ENCODE assay signal across 8 cellular contexts in genomic region chr19:11242864-11243797, GRCh38. TPM values are rescaled to one million over a fixed set of nuclear protein-coding genes. Genes with fewer than 3 reads are reported as not detected.
DNase-seq lines count a peak whose midpoint lies in the region; ATAC-seq, FAIRE-seq and TF ChIP-seq lines count a peak whose summit lies in the region.

No MANE protein-coding gene starts in this region.

- H3K4me3 ChIP-seq in A549 = no peak overlapping the region
- no peak overlapping the region for H3K4me3 ChIP-seq in keratinocyte (ENCODE audit: control insufficient read depth in 2 of 3, extremely low read depth in 1 of 3, insufficient read depth in 2 of 3, low read depth in 1 of 3, low read length in 3 of 3)

- H3K9me3 ChIP-seq in A549 (no peaks in the 10 kb centered on the region), keratinocyte (ENCODE audit: control insufficient read depth, low read depth, low read length) (no peaks in the 10 kb centered on the region)

- WGBS in A549 (ENCODE audit: missing lambda C conversion rate) = 24% methylated on average over 10 of the region's 48 CpGs

- peak; percentile 62 for TF ChIP-seq CTCF in A549 (IDR thresholded peaks at IDR 0.05)
- peak; percentile 60 for TF ChIP-seq CTCF in GM13977 (IDR thresholded peaks at IDR 0.05; ENCODE audit: extremely low read depth, insufficient read depth, missing control alignments)
- peak; percentile 91 for TF ChIP-seq CTCF in WTC11 (IDR thresholded peaks at IDR 0.05)
- peak; percentile 37 to 78 (median 78) for TF ChIP-seq CTCF in keratinocyte (optimal IDR thresholded peaks at IDR 0.05 in 1 of 3, IDR thresholded peaks at IDR 0.05 in 1 of 3, conservative IDR thresholded peaks at IDR 0.05 in 1 of 3; ENCODE audit: extremely low read depth in 1 of 3, insufficient read depth in 2 of 3, low read length in 3 of 3)

- no peak overlapping the region for H2AFZ ChIP-seq in keratinocyte (ENCODE audit: control insufficient read depth, low read length)

- H3K9me1 ChIP-seq in keratinocyte (ENCODE audit: control insufficient read depth, extremely low read depth, insufficient read depth, low read length) = no peaks in the 10 kb centered on the region

- DNase-seq in A549 (ENCODE audit: low read depth in 1 of 2, low spot score in 1 of 2) (peak; percentile 80 to 87), GM13977 (ENCODE audit: low spot score) (peak; percentile 98), NCI-H1092 (lab: John Stamatoyannopoulos, UW) (peak; percentile 78), WTC11 (ENCODE audit: low spot score) (peak; percentile 99), T47D (ENCODE audit: low read depth in 1 of 2, low spot score in 1 of 2) (peak; percentile 83 to 94), keratinocyte (ENCODE audit: low read depth, low spot score) (no peak), NCI-H526 treated with DMSO at 0.1 percent for 48 hours (lab: John Stamatoyannopoulos, UW) (no peak)
- peak; percentile 76 to 90 for DNase-seq in stimulated activated CD4-positive, alpha-beta T cell treated with anti-CD3 and anti-CD28 coated beads, Interleukin-15, amount 100 ng/mL, for 48 hours (ENCODE audit: low read depth in 2 of 2)

- dilution Hi-C loops in keratinocyte (cut with MboI; ENCODE audit: extremely low pct_ligation_motif_present, low sequenced_read_pairs) = no loop called here

- CTCF ChIA-PET in A549 (lab: Yijun Ruan, JAX) (interaction anchor here (0.6 to 2.2 kb wide), 20 partner anchors 8 to 239 kb away, joined by 3 to 12 read pairs (median 4); no protein-coding TSS in a partner anchor), WTC11 (lab: Charles Lee) (interaction anchor here (0.6 to 3.2 kb wide), 34 partner anchors 11 to 409 kb away, joined by 3 to 24 read pairs (median 4); partner anchors contain the start of genes KANK2, ODAD3, RGL3 and SWSAP1)

- TF ChIP-seq RAD21 in A549 (conservative IDR thresholded peaks at IDR 0.05 in 1 of 2, IDR thresholded peaks at IDR 0.05 in 1 of 2) = peak; percentile 15 to 51; a peak in 3 of 5 replicates

- H3K4me1 ChIP-seq in A549 (0 out of 3 replicates have a peak, but pooled peaks cover 4% of the 10 kb centered on the region), keratinocyte (ENCODE audit: control insufficient read depth, extremely low read depth, insufficient read depth, low read length) (no peaks in the 10 kb centered on the region)

- H3K9me3 Mint-ChIP-seq in WTC11 = 0 out of 2 replicates have a peak, but pooled peaks cover 4% of the 10 kb centered on the region

- H3K4me1 Mint-ChIP-seq in WTC11 = peaks cover 4% of the 10 kb centered on the region

- peaks cover 38% of the 10 kb centered on the region for H3K36me3 Mint-ChIP-seq in WTC11

- H3K79me2 ChIP-seq in keratinocyte (ENCODE audit: control insufficient read depth, insufficient read depth, low read length) = no peaks in the 10 kb centered on the region

- no peak for TF ChIP-seq POLR2A in A549 (IDR thresholded peaks at IDR 0.05; ENCODE audit: low read length)

- TF ChIP-seq EP300 in A549 (IDR thresholded peaks at IDR 0.05) = no peak

- in situ Hi-C loops in GM13977 (cut with MboI; ENCODE audit: low pct_unique_long_range_greater_than_20kb, low sequenced_read_pairs, unreplicated experiment) = no loop called here
- in situ Hi-C loops in T47D (cut with HindIII; ENCODE audit: low pct_unique_long_range_greater_than_20kb, low sequenced_read_pairs) = no loop called here

- peaks cover 25 to 35% of the 10 kb centered on the region in 2 experiments for H3K36me3 ChIP-seq in keratinocyte (ENCODE audit: control insufficient read depth in 2 of 2, extremely low read depth in 1 of 2, insufficient read depth in 2 of 2, low read length in 2 of 2)

- no peak overlapping the region for H3K27ac Mint-ChIP-seq in WTC11

- H3K27me3 ChIP-seq in keratinocyte (ENCODE audit: control insufficient read depth, extremely low read depth, insufficient read depth, low read length) = no peaks in the 10 kb centered on the region

- H3K4me3 Mint-ChIP-seq in WTC11 = peak overlapping the region; percentile 61

- H3K27me3 Mint-ChIP-seq in WTC11 (ENCODE audit: low read depth) = no peaks in the 10 kb centered on the region

- H3K4me2 ChIP-seq in A549 (peak overlapping the region; percentile 73), keratinocyte (ENCODE audit: control insufficient read depth, extremely low read depth, insufficient read depth, low read depth, low read length) (no peak overlapping the region)

- ATAC-seq in A549 (peak; percentile 89 to 94), WTC11 (peak; percentile 97)

- POLR2A ChIA-PET in A549 (lab: Yijun Ruan, JAX) = interaction anchor here (0.6 kb wide), 1 partner anchor 209 kb away, joined by 8 read pairs; no protein-coding TSS in a partner anchor
- POLR2A ChIA-PET in WTC11 (lab: Charles Lee) = interaction anchor here (1.0 kb wide), 1 partner anchor 21 kb away, joined by 3 read pairs; no protein-coding TSS in a partner anchor

- no peak overlapping the region for H3K9ac ChIP-seq in keratinocyte (ENCODE audit: control insufficient read depth, extremely low read depth, insufficient read depth, low read length)

- H3K27ac ChIP-seq in A549 = peak overlapping the region in 1 of 2 experiments; percentile 60; a peak in 2 of 6 replicates
- H3K27ac ChIP-seq in keratinocyte (ENCODE audit: control insufficient read depth, insufficient read depth, low read length) = no peak overlapping the region

- FAIRE-seq in A549 (lab: Jason Lieb, UNC) (no peak), keratinocyte (lab: Jason Lieb, UNC) (no peak)

- no peaks in the 10 kb centered on the region for H4K20me1 ChIP-seq in keratinocyte (ENCODE audit: control insufficient read depth, extremely low read depth, insufficient read depth, low read length)

RNA-seq across cellular contexts. Expression of gene ANGPTL8, which starts 3.7 kb away (rescaled TPM):
- polyA plus RNA-seq in A549 (2011; rRNA removed) (0.12 TPM in 1 of 2 replicates, not detected in the other), A549 (2017; fragmentation: RNase III; extraction: RNeasy Plus Mini Kit Qiagen cat#74134 plus additional on column Dnase treatment) (0.16 TPM in 1 of 3 replicates, not detected in the others), keratinocyte (0.18 TPM in 1 of 3 replicates, not detected in the others)
- 0.20 TPM in 1 of 2 replicates, not detected in the other for polyA plus RNA-seq in A549 (2012; cell fraction: cytosol; rRNA removed)
- 0.20 TPM in 1 of 2 replicates, not detected in the other for polyA plus RNA-seq in A549 (2012; cell fraction: nucleus; rRNA removed)
- not detected in 2 replicates for polyA minus RNA-seq in A549 (2011; rRNA and poly(A)+ RNA removed)
- total RNA-seq in WTC11 (2021) = 0.30 TPM in 1 of 3 replicates, not detected in the others
- not detected for polyA plus RNA-seq in keratinocyte (2011; ENCODE audit: low read depth)
- not detected in 2 replicates for polyA plus RNA-seq in keratinocyte (2011; cell fraction: cytosol; rRNA removed)
- not detected in 2 replicates for polyA plus RNA-seq in keratinocyte (2011; cell fraction: nucleus; rRNA removed)
- polyA plus RNA-seq in keratinocyte (2012; ENCODE audit: low replicate concordance) = not detected in 2 replicates
- polyA minus RNA-seq in keratinocyte = not detected in 3 replicates
- not detected for polyA minus RNA-seq in keratinocyte (2011; cell fraction: cytosol; rRNA and poly(A)+ RNA removed)
- not detected in 2 replicates for polyA minus RNA-seq in keratinocyte (2011; cell fraction: nucleus; rRNA and poly(A)+ RNA removed)

RNA-seq across cellular contexts. Expression of gene DOCK6, which starts 19.2 kb away (rescaled TPM):
- 8.0 and 9.6 TPM in 2 replicates for polyA plus RNA-seq in A549 (2011; rRNA removed)
- 9.9 and 12.9 TPM in 2 replicates for polyA plus RNA-seq in A549 (2012; cell fraction: cytosol; rRNA removed)
- polyA plus RNA-seq in A549 (2012; cell fraction: nucleus; rRNA removed) = 33.0 and 43.0 TPM in 2 replicates
- polyA plus RNA-seq in A549 (2017; fragmentation: RNase III; extraction: RNeasy Plus Mini Kit Qiagen cat#74134 plus additional on column Dnase treatment) = 7.5 to 10.4 TPM (median 7.6 TPM) in 3 replicates
- 10.3 and 15.9 TPM in 2 replicates for polyA minus RNA-seq in A549 (2011; rRNA and poly(A)+ RNA removed)
- 88.8 to 100 TPM (median 90.7 TPM) in 3 replicates for total RNA-seq in WTC11 (2021)
- 9.1 to 14.1 TPM (median 13.3 TPM) in 3 replicates for polyA plus RNA-seq in keratinocyte
- polyA plus RNA-seq in keratinocyte (2011; ENCODE audit: low read depth) = 66.5 TPM
- 8.7 and 17.7 TPM in 2 replicates for polyA plus RNA-seq in keratinocyte (2011; cell fraction: cytosol; rRNA removed)
- polyA plus RNA-seq in keratinocyte (2011; cell fraction: nucleus; rRNA removed) = 53.1 and 79.0 TPM in 2 replicates
- 25.4 and 50.6 TPM in 2 replicates for polyA plus RNA-seq in keratinocyte (2012; ENCODE audit: low replicate concordance)
- polyA minus RNA-seq in keratinocyte = 19.9 to 51.8 TPM (median 25.6 TPM) in 3 replicates
- polyA minus RNA-seq in keratinocyte (2011; cell fraction: cytosol; rRNA and poly(A)+ RNA removed) = 42.6 TPM
- polyA minus RNA-seq in keratinocyte (2011; cell fraction: nucleus; rRNA and poly(A)+ RNA removed) = 35.0 and 36.8 TPM in 2 replicates

RNA-seq across cellular contexts. Expression of gene KANK2, which starts 45.8 kb away (rescaled TPM):
- polyA plus RNA-seq in A549 (2011; rRNA removed) (20.5 and 35.5 TPM in 2 replicates), A549 (2017; fragmentation: RNase III; extraction: RNeasy Plus Mini Kit Qiagen cat#74134 plus additional on column Dnase treatment) (63.8 to 68.0 TPM (median 66.1 TPM) in 3 replicates), keratinocyte (2.8 to 3.9 TPM (median 3.6 TPM) in 3 replicates)
- 42.9 and 53.3 TPM in 2 replicates for polyA plus RNA-seq in A549 (2012; cell fraction: cytosol; rRNA removed)
- polyA plus RNA-seq in A549 (2012; cell fraction: nucleus; rRNA removed) = 81.8 and 124 TPM in 2 replicates
- 45.0 and 60.0 TPM in 2 replicates for polyA minus RNA-seq in A549 (2011; rRNA and poly(A)+ RNA removed)
- total RNA-seq in WTC11 (2021) = 31.8 to 35.1 TPM (median 33.2 TPM) in 3 replicates
- polyA plus RNA-seq in keratinocyte (2011; ENCODE audit: low read depth) = 11.8 TPM
- polyA plus RNA-seq in keratinocyte (2011; cell fraction: cytosol; rRNA removed) = 2.9 and 5.5 TPM in 2 replicates
- 11.8 and 11.9 TPM in 2 replicates for polyA plus RNA-seq in keratinocyte (2011; cell fraction: nucleus; rRNA removed)
- polyA plus RNA-seq in keratinocyte (2012; ENCODE audit: low replicate concordance) = 8.8 and 11.5 TPM in 2 replicates
- 4.7 to 25.2 TPM (median 7.5 TPM) in 3 replicates for polyA minus RNA-seq in keratinocyte
- 10.4 TPM for polyA minus RNA-seq in keratinocyte (2011; cell fraction: cytosol; rRNA and poly(A)+ RNA removed)
- polyA minus RNA-seq in keratinocyte (2011; cell fraction: nucleus; rRNA and poly(A)+ RNA removed) = 12.5 and 12.7 TPM in 2 replicates

RNA-seq across cellular contexts. Expression of gene TSPAN16, which starts 52.8 kb away (rescaled TPM):
- not detected in 2 replicates for polyA plus RNA-seq in A549 (2011; rRNA removed)
- not detected in 2 replicates for polyA plus RNA-seq in A549 (2012; cell fraction: cytosol; rRNA removed)
- polyA plus RNA-seq in A549 (2012; cell fraction: nucleus; rRNA removed) = not detected in 2 replicates
- not detected in 3 replicates for polyA plus RNA-seq in A549 (2017; fragmentation: RNase III; extraction: RNeasy Plus Mini Kit Qiagen cat#74134 plus additional on column Dnase treatment)
- not detected in 2 replicates for polyA minus RNA-seq in A549 (2011; rRNA and poly(A)+ RNA removed)
- total RNA-seq in WTC11 (2021) = 0.30 TPM in 1 of 3 replicates, not detected in the others
- not detected in 3 replicates for polyA plus RNA-seq in keratinocyte
- polyA plus RNA-seq in keratinocyte (2011; ENCODE audit: low read depth) = not detected
- not detected in 2 replicates for polyA plus RNA-seq in keratinocyte (2011; cell fraction: cytosol; rRNA removed)
- not detected in 2 replicates for polyA plus RNA-seq in keratinocyte (2011; cell fraction: nucleus; rRNA removed)
- polyA plus RNA-seq in keratinocyte (2012; ENCODE audit: low replicate concordance) = not detected in 2 replicates
- not detected in 3 replicates for polyA minus RNA-seq in keratinocyte
- not detected for polyA minus RNA-seq in keratinocyte (2011; cell fraction: cytosol; rRNA and poly(A)+ RNA removed)
- not detected in 2 replicates for polyA minus RNA-seq in keratinocyte (2011; cell fraction: nucleus; rRNA and poly(A)+ RNA removed)

Comparison
In these comparisons a context has a peak if more than half of its experiments do, and no peak if none do; other contexts are left out.
1. DNase-seq: peak in A549 (2 of 2), GM13977 (single experiment), NCI-H1092 (single experiment), WTC11 (single experiment), T47D (2 of 2) and stimulated activated CD4-positive, alpha-beta T cell treated with anti-CD3 and anti-CD28 coated beads, Interleukin-15, amount 100 ng/mL, for 48 hours (2 of 2); none in keratinocyte (single experiment) and NCI-H526 treated with DMSO at 0.1 percent for 48 hours (single experiment).
2. Of the 8 proteins assayed by ChIP-seq in both WTC11 and A549: peak only in WTC11: MAX; only in A549: none; in both: CTCF; in neither: 6.
3. Peak in every context shown above with its lines, with median percentiles within 50 percentile points of each other: CTCF ChIP-seq.